8 cellular contexts compared by ENCODE assay signal in genomic region chr13:48078251-48078656, GRCh38. TPM values are rescaled to one million over a fixed set of nuclear protein-coding genes. Genes with fewer than 3 reads are reported as not detected.
DNase-seq lines count a peak whose midpoint lies in the region; FAIRE-seq and TF ChIP-seq lines count a peak whose summit lies in the region.

No MANE protein-coding gene starts in this region.

- no peaks in the 10 kb centered on the region for H4K20me1 ChIP-seq in GM23248 (ENCODE audit: insufficient read depth)

- intact Hi-C loops in activated CD4-positive, alpha-beta T cell treated with anti-CD3 and anti-CD28 coated beads, Interleukin-2, amount 10 ng/mL, durations not matched to agents 24 days and 14 days (cut with micrococcal nuclease): no loop called here

- peaks cover 70% of the 10 kb centered on the region for H3K36me3 Mint-ChIP-seq in activated CD4-positive, alpha-beta T cell treated with anti-CD3 and anti-CD28 coated beads, Interleukin-2, amount 10 ng/mL, durations not matched to agents 24 days and 14 days (ENCODE audit: low read depth)
- H3K36me3 Mint-ChIP-seq in HFFc6 (ENCODE audit: low read depth): peaks cover 47% of the 10 kb centered on the region

- no peak for FAIRE-seq in bronchial epithelial cell (lab: Jason Lieb, UNC)
- FAIRE-seq in urothelium cell line (lab: Jason Lieb, UNC): no peak

- no peak overlapping the region for H3K9ac ChIP-seq in GM23248

- H3K79me2 ChIP-seq in GM23248 (ENCODE audit: insufficient read depth): peaks cover 11% of the 10 kb centered on the region

- TF ChIP-seq CTCF in bronchial epithelial cell (IDR thresholded peaks at IDR 0.05; ENCODE audit: insufficient read depth, low read length, severe bottlenecking) (no peak), HFFc6 (IDR thresholded peaks at IDR 0.05) (no peak)

- H3K4me1 ChIP-seq in GM23248 (ENCODE audit: insufficient read depth): no peaks in the 10 kb centered on the region

- H3K4me3 Mint-ChIP-seq in activated CD4-positive, alpha-beta T cell treated with anti-CD3 and anti-CD28 coated beads, Interleukin-2, amount 10 ng/mL, durations not matched to agents 24 days and 14 days: no peak overlapping the region
- no peak overlapping the region for H3K4me3 Mint-ChIP-seq in HFFc6

- H3K4me3 ChIP-seq in GM23248 (no peak overlapping the region), bronchial epithelial cell (ENCODE audit: low read depth, low read length) (no peak overlapping the region)

- no peak overlapping the region for H3K4me2 ChIP-seq in GM23248 (ENCODE audit: unreplicated experiment)

- H3K4me1 Mint-ChIP-seq in activated CD4-positive, alpha-beta T cell treated with anti-CD3 and anti-CD28 coated beads, Interleukin-2, amount 10 ng/mL, durations not matched to agents 24 days and 14 days: peaks cover 8% of the 10 kb centered on the region
- H3K4me1 Mint-ChIP-seq in HFFc6 (ENCODE audit: low read depth): no peaks in the 10 kb centered on the region

- H3K27me3 ChIP-seq in GM23248 (replicated peaks; ENCODE audit: insufficient read depth) (no peaks in the 10 kb centered on the region), bronchial epithelial cell (ENCODE audit: control insufficient read depth, insufficient read depth, low read length) (no peaks in the 10 kb centered on the region)

- H3K27ac Mint-ChIP-seq in activated CD4-positive, alpha-beta T cell treated with anti-CD3 and anti-CD28 coated beads, Interleukin-2, amount 10 ng/mL, durations not matched to agents 24 days and 14 days: peak overlapping the region; percentile 11
- H3K27ac Mint-ChIP-seq in HFFc6: no peak overlapping the region

- H3K9me2 ChIP-seq in GM23248 (ENCODE audit: insufficient read depth): no peaks in the 10 kb centered on the region

- H3F3A ChIP-seq in GM23248 (ENCODE audit: insufficient read depth): no peaks in the 10 kb centered on the region

- DNase-seq in activated CD4-positive, alpha-beta T cell treated with anti-CD3 and anti-CD28 coated beads, Interleukin-2, amount 10 ng/mL, durations not matched to agents 24 days and 14 days: peak; percentile 80
- DNase-seq in activated CD4-positive, alpha-beta T cell treated with anti-CD3 and anti-CD28 coated beads for 1 hour: no peak
- DNase-seq in GM23248: peak; percentile 13
- DNase-seq in Kasumi-1 (lab: John Stamatoyannopoulos, UW): peak; percentile 32 to 39
- peak; percentile 26 for DNase-seq in bronchial epithelial cell (ENCODE audit: low read depth)
- peak; percentile 2 for DNase-seq in urothelium cell line (ENCODE audit: low spot score)
- no peak for DNase-seq in dedifferentiated amniotic fluid mesenchymal stem cell (ENCODE audit: extremely low spot score)
- no peak for DNase-seq in HFFc6

- in situ Hi-C loops in GM23248 (cut with MboI): no loop called here

- H3K36me3 ChIP-seq in GM23248 (ENCODE audit: low read depth): peaks cover 69% of the 10 kb centered on the region
- H3K36me3 ChIP-seq in bronchial epithelial cell (ENCODE audit: control insufficient read depth, insufficient read depth, low read length): peaks cover 18% of the 10 kb centered on the region

- H3K9me3 Mint-ChIP-seq in activated CD4-positive, alpha-beta T cell treated with anti-CD3 and anti-CD28 coated beads, Interleukin-2, amount 10 ng/mL, durations not matched to agents 24 days and 14 days: no peaks in the 10 kb centered on the region
- H3K9me3 Mint-ChIP-seq in HFFc6: no peaks in the 10 kb centered on the region

- no peaks in the 10 kb centered on the region for H3K9me3 ChIP-seq in GM23248 (ENCODE audit: low read depth)

- H3K27ac ChIP-seq in GM23248: no peak overlapping the region

- H3K27me3 Mint-ChIP-seq in activated CD4-positive, alpha-beta T cell treated with anti-CD3 and anti-CD28 coated beads, Interleukin-2, amount 10 ng/mL, durations not matched to agents 24 days and 14 days: no peaks in the 10 kb centered on the region
- H3K27me3 Mint-ChIP-seq in HFFc6 (ENCODE audit: insufficient read depth): no peaks in the 10 kb centered on the region

- no peak overlapping the region for H2AFZ ChIP-seq in GM23248

- WGBS in GM23248 (ENCODE audit: low coverage in 1 of 2, low lambda C conversion rate in 2 of 2, missing lambda C conversion rate in 2 of 2), 2 experiments: 45 to 50% methylated on average over 2 of the region's 2 CpGs

RNA-seq across cellular contexts. Expression of gene MED4, which starts 16.6 kb away (rescaled TPM):
- total RNA-seq in activated CD4-positive, alpha-beta T cell treated with anti-CD3 and anti-CD28 coated beads, Interleukin-2, amount 10 ng/mL, durations not matched to agents 24 days and 14 days: 61.8 and 63.5 TPM in 2 replicates
- 31.9 and 33.1 TPM in 2 replicates for total RNA-seq in GM23248 (2014; rRNA removed; shearing (Covaris generic))
- 64.7 and 66.1 TPM in 2 replicates for polyA plus RNA-seq in GM23248 (2016; fragmentation: Nextera tagmentation; extraction: Ambion mirVana)
- 24.5 and 26.5 TPM in 2 replicates for total RNA-seq in bronchial epithelial cell
- 10 to 100 TPM; 36.1 to 43.7 (median 40.8) TPM for total RNA-seq in HFFc6 (2021; fragmentation: NEBNext Ultra II Directional; extraction: Animal tissue kit (Norgen Biotek cat#: 25700))

RNA-seq across cellular contexts. Expression of gene NUDT15, which starts 40.7 kb away (rescaled TPM):
- total RNA-seq in activated CD4-positive, alpha-beta T cell treated with anti-CD3 and anti-CD28 coated beads, Interleukin-2, amount 10 ng/mL, durations not matched to agents 24 days and 14 days: 18.2 and 19.1 TPM in 2 replicates
- 17.8 and 20.0 TPM in 2 replicates for total RNA-seq in GM23248 (2014; rRNA removed; shearing (Covaris generic))
- 19.5 and 19.6 TPM in 2 replicates for polyA plus RNA-seq in GM23248 (2016; fragmentation: Nextera tagmentation; extraction: Ambion mirVana)
- 24.5 and 25.3 TPM in 2 replicates for total RNA-seq in bronchial epithelial cell
- total RNA-seq in HFFc6 (2021; fragmentation: NEBNext Ultra II Directional; extraction: Animal tissue kit (Norgen Biotek cat#: 25700)): 10 to 100 TPM; 18.0 to 25.5 (median 23.7) TPM

Comparison
In these comparisons a context has a peak if more than half of its experiments do, and no peak if none do; other contexts are left out.
1. DNase-seq: peak in activated CD4-positive, alpha-beta T cell treated with anti-CD3 and anti-CD28 coated beads, Interleukin-2, amount 10 ng/mL, durations not matched to agents 24 days and 14 days (single experiment), GM23248 (single experiment), Kasumi-1 (2 of 2), bronchial epithelial cell (single experiment) and urothelium cell line (single experiment); none in activated CD4-positive, alpha-beta T cell treated with anti-CD3 and anti-CD28 coated beads for 1 hour (single experiment), dedifferentiated amniotic fluid mesenchymal stem cell (single experiment) and HFFc6 (single experiment).